Comparison of ENCODE assay signal across 13 cellular contexts in genomic region chr12:21084753-21085152, GRCh38. TPM values are rescaled to one million over a fixed set of nuclear protein-coding genes. Genes with fewer than 3 reads are reported as not detected.
"Had no signal": no experiment of that assay in that cellular context is flagged by ENCODE, and none has a peak within 500 bp of the region (broad histone marks: within the 10 kb centered on the region; RNA-seq: fewer than 3 reads in every experiment).

No MANE protein-coding gene starts in this region.

RNA-seq across cellular contexts. Expression of gene SLCO1B1, which starts 46.2 kb away (rescaled TPM):
- total RNA-seq: stomach, subcutaneous adipose tissue, suprapubic skin, temporal lobe, thoracic aorta, thyroid gland, transverse colon, upper lobe of left lung, upper lobe of right lung, ureter, urinary bladder, vagina had no signal
- polyA plus RNA-seq: stomach, thymus had no signal
